12 cellular contexts compared by ENCODE assay signal in the genomic region with DNA sequence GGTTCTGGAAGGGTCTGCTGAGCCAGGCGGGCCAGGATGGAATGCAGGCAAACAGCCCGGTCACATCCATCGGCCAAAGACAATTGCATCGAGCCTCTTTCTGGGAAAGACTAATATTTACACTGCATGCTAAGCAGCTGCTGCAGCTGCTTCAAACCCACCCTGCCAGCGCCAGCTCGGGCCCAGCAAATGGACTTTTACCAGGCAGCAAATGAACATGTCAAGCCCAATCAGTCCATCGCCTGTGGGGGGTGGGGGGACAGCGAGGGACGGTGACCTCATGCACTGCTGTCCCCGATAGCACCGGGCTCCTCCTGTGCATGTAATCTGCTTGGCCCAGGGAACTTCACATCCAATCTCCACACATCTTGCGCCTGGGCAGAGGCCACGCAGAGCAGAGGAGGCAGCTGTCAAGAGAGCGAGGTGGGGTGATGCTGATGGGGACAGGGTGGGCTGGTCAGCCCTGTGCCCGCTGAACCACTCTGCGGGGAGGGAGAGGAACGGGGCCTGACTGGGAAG.
A peak's percentile ranks its signal among the peaks of the same experiment; 100 is the strongest.
DNase-seq lines count a peak whose midpoint lies in the region; ATAC-seq, FAIRE-seq and TF ChIP-seq lines count a peak whose summit lies in the region.
"Had no signal": no experiment of that assay in that cellular context is flagged by ENCODE, and none has a peak within 500 bp of the region (broad histone marks: within the 10 kb centered on the region; RNA-seq: fewer than 3 reads in every experiment).

No MANE protein-coding gene starts in this region.

- DNase-seq in DMS153 treated with DMSO at 0.1 percent for 48 hours (lab: John Stamatoyannopoulos, UW; ENCODE audit: unreplicated experiment) (peak; percentile 70), NCI-H2107 treated with DMSO at 0.1 percent for 48 hours (lab: John Stamatoyannopoulos, UW; ENCODE audit: unreplicated experiment) (peak; percentile 45), cerebellar cortex (ENCODE audit: low spot score) (peak; percentile 6), nephron progenitor cell (no peak), UCSD-AML1 (lab: John Stamatoyannopoulos, UW; ENCODE audit: unreplicated experiment) (no peak), urothelium cell line (ENCODE audit: low spot score) (no peak)
- DNase-seq: Kasumi-1, mammary epithelial cell, Peyer's patch had no signal

- peaks cover 20% of the 10 kb centered on the region for H3K4me1 Mint-ChIP-seq in nephron progenitor cell

- peaks cover 6% of the 10 kb centered on the region for H3K27me3 Mint-ChIP-seq in nephron progenitor cell (ENCODE audit: low read depth, poor library complexity)

- H3K9me3 Mint-ChIP-seq in nephron progenitor cell, result peaks cover 13% of the 10 kb centered on the region

- no peak for TF ChIP-seq CTCF in nephron progenitor cell (IDR thresholded peaks at IDR 0.05)

- ATAC-seq in HG03342 (IDR thresholded peaks at IDR 0.05; ENCODE audit: unreplicated experiment) (no peak), GM21723 (IDR thresholded peaks at IDR 0.05; ENCODE audit: unreplicated experiment) (no peak)
- ATAC-seq: HCT116 had no signal

- H3K36me3 Mint-ChIP-seq in nephron progenitor cell (ENCODE audit: low read depth), result no peaks in the 10 kb centered on the region

- FAIRE-seq in urothelium cell line (lab: Jason Lieb, UNC), result no peak

- H3K27ac Mint-ChIP-seq in nephron progenitor cell, result peak overlapping the region; percentile 79

- H3K4me3 Mint-ChIP-seq in nephron progenitor cell, result no peak overlapping the region

Comparison
In these comparisons a context has a peak if more than half of its experiments do, and no peak if none do; other contexts are left out.
1. DNase-seq: peak in DMS153 treated with DMSO at 0.1 percent for 48 hours (single experiment), NCI-H2107 treated with DMSO at 0.1 percent for 48 hours (single experiment) and cerebellar cortex (single experiment); none in nephron progenitor cell (single experiment), UCSD-AML1 (single experiment) and urothelium cell line (single experiment).